ENCODE assay signal across 1 cellular context in genomic region chr16:836822-837221, GRCh38. TPM values are rescaled to one million over a fixed set of nuclear protein-coding genes. Genes with fewer than 3 reads are reported as not detected.
"Had no signal": no experiment of that assay in that cellular context is flagged by ENCODE, and none has a peak within 500 bp of the region (broad histone marks: within the 10 kb centered on the region; RNA-seq: fewer than 3 reads in every experiment).

No MANE protein-coding gene starts in this region.

RNA-seq across cellular contexts. Expression of gene GNG13, which starts 36.3 kb away (rescaled TPM):
- total RNA-seq: GM12878 had no signal
- polyA plus RNA-seq: GM12878 had no signal
